28 cellular contexts compared by ENCODE assay signal in genomic region chr11:83858694-83859093, GRCh38.
"Had no signal": no experiment of that assay in that cellular context is flagged by ENCODE, and none has a peak within 500 bp of the region (broad histone marks: within the 10 kb centered on the region; RNA-seq: fewer than 3 reads in every experiment).

No MANE protein-coding gene starts in this region.

- H3K4me3 Mint-ChIP-seq: stimulated activated effector memory CD8-positive, alpha-beta T cell treated with anti-CD3 and anti-CD28 coated beads, Interleukin-12 subunit alpha, Interleukin-12 subunit beta, amount 100 ng/mL, for 72 hours; stimulated activated memory B cell treated with anti-CD40 and anti-IgM and Interleukin-4, amounts not matched to agents 10 μg/mL and 1 μg/mL and 100 μg/mL, for 72 hours; stimulated activated naive B cell treated with anti-CD40 and anti-IgM and Interleukin-4, amounts not matched to agents 10 μg/mL and 1 μg/mL and 100 μg/mL, for 72 hours; stimulated activated naive CD8-positive, alpha-beta T cell treated with anti-CD3 and anti-CD28 coated beads, Interleukin-15, amount 100 ng/mL, for 72 hours; stimulated activated naive CD8-positive, alpha-beta T cell treated with anti-CD3 and anti-CD28 coated beads, Interleukin-15, Interleukin-2, amounts not matched to agents 100 ng/mL and 50 ng/mL, for 24 hours; type B pancreatic cell had no signal

- H3K9me3 ChIP-seq: testis, thoracic aorta, thyroid gland, transverse colon, upper lobe of right lung, vagina had no signal

- FAIRE-seq: urothelium cell line had no signal

- H3K36me3 Mint-ChIP-seq: stimulated activated effector memory CD8-positive, alpha-beta T cell treated with anti-CD3 and anti-CD28 coated beads, Interleukin-12 subunit alpha, Interleukin-12 subunit beta, amount 100 ng/mL, for 72 hours; stimulated activated memory B cell treated with anti-CD40 and anti-IgM and Interleukin-4, amounts not matched to agents 10 μg/mL and 1 μg/mL and 100 μg/mL, for 72 hours; stimulated activated naive B cell treated with anti-CD40 and anti-IgM and Interleukin-4, amounts not matched to agents 10 μg/mL and 1 μg/mL and 100 μg/mL, for 72 hours; type B pancreatic cell had no signal

- H3K4me3 ChIP-seq: stomach, suprapubic skin, testis, thoracic aorta, thyroid gland, tibial artery, tibial nerve, transverse colon, upper lobe of left lung, upper lobe of right lung, uterus, vagina had no signal

- H3K27me3 ChIP-seq: stomach, suprapubic skin, testis, thyroid gland, tibial artery, tibial nerve, transverse colon, upper lobe of left lung, upper lobe of right lung, uterus, vagina had no signal

- H3K27ac ChIP-seq: stomach, suprapubic skin, testis, thoracic aorta, thyroid gland, tibial artery, tibial nerve, transverse colon, upper lobe of left lung, upper lobe of right lung, uterus, vagina had no signal

- ATAC-seq: stimulated activated effector memory CD8-positive, alpha-beta T cell treated with anti-CD3 and anti-CD28 coated beads, Interleukin-12 subunit alpha, Interleukin-12 subunit beta, amount 100 ng/mL, for 72 hours; stimulated activated memory B cell treated with anti-CD40 and anti-IgM and Interleukin-4, amounts not matched to agents 10 μg/mL and 1 μg/mL and 100 μg/mL, for 72 hours; stimulated activated naive B cell treated with anti-CD40 and anti-IgM and Interleukin-4, amounts not matched to agents 10 μg/mL and 1 μg/mL and 100 μg/mL, for 72 hours; stimulated activated naive CD8-positive, alpha-beta T cell treated with anti-CD3 and anti-CD28 coated beads, Interleukin-15, amount 100 ng/mL, for 72 hours; stimulated activated naive CD8-positive, alpha-beta T cell treated with anti-CD3 and anti-CD28 coated beads, Interleukin-15, Interleukin-2, amounts not matched to agents 100 U/mL and 50 U/mL, for 24 hours; upper lobe of right lung had no signal

- H3K27ac Mint-ChIP-seq: stimulated activated effector memory CD8-positive, alpha-beta T cell treated with anti-CD3 and anti-CD28 coated beads, Interleukin-12 subunit alpha, Interleukin-12 subunit beta, amount 100 ng/mL, for 72 hours; stimulated activated memory B cell treated with anti-CD40 and anti-IgM and Interleukin-4, amounts not matched to agents 10 μg/mL and 1 μg/mL and 100 μg/mL, for 72 hours; stimulated activated naive B cell treated with anti-CD40 and anti-IgM and Interleukin-4, amounts not matched to agents 10 μg/mL and 1 μg/mL and 100 μg/mL, for 72 hours; stimulated activated naive CD8-positive, alpha-beta T cell treated with anti-CD3 and anti-CD28 coated beads, Interleukin-15, amount 100 ng/mL, for 72 hours; stimulated activated naive CD8-positive, alpha-beta T cell treated with anti-CD3 and anti-CD28 coated beads, Interleukin-15, Interleukin-2, amounts not matched to agents 100 ng/mL and 50 ng/mL, for 24 hours; type B pancreatic cell had no signal

- H3K4me1 ChIP-seq: suprapubic skin, testis, thyroid gland, tibial artery, transverse colon, upper lobe of left lung, upper lobe of right lung, uterus, vagina had no signal

- DNase-seq: stimulated activated CD4-positive, alpha-beta T cell treated with anti-CD3 and anti-CD28 coated beads, Interleukin-4, amount 100 ng/mL, for 1 hour; stimulated activated CD4-positive, alpha-beta T cell treated with anti-CD3 and anti-CD28 coated beads, Interleukin-4, amount 100 ng/mL, for 24 hours; stimulated activated CD4-positive, alpha-beta T cell treated with anti-CD3 and anti-CD28 coated beads, Interleukin-4, amount 100 ng/mL, for 4 hours; stimulated activated CD8-positive, alpha-beta memory T cell treated with anti-CD3 and anti-CD28 coated beads, Interleukin-4, amount 100 ng/mL, for 48 hours; stimulated activated naive B cell treated with anti-CD40 and anti-IgM and Interleukin-4, amounts not matched to agents 10 μg/mL and 1 μg/mL and 100 μg/mL, for 72 hours; stimulated activated naive CD4-positive, alpha-beta T cell; stimulated activated naive CD4-positive, alpha-beta T cell treated with Interleukin-2 at 50 U/mL for 16 hours; stimulated activated naive CD8-positive, alpha-beta T cell treated with anti-CD3 and anti-CD28 coated beads, Interleukin-15, amount 100 ng/mL, for 72 hours; stimulated activated naive CD8-positive, alpha-beta T cell treated with anti-CD3 and anti-CD28 coated beads, Interleukin-15, Interleukin-2, amounts not matched to agents 100 U/mL and 50 U/mL, for 24 hours; stomach; substantia nigra; testis; thyroid gland; tibial artery; transverse colon; trophoblast cell; upper lobe of left lung; upper lobe of right lung; uterus had no signal

- H3K36me3 ChIP-seq: stomach, suprapubic skin, thoracic aorta, thyroid gland, tibial nerve, transverse colon, upper lobe of left lung, upper lobe of right lung, uterus, vagina had no signal

- H3K4me1 Mint-ChIP-seq: stimulated activated effector memory CD8-positive, alpha-beta T cell treated with anti-CD3 and anti-CD28 coated beads, Interleukin-12 subunit alpha, Interleukin-12 subunit beta, amount 100 ng/mL, for 72 hours; stimulated activated memory B cell treated with anti-CD40 and anti-IgM and Interleukin-4, amounts not matched to agents 10 μg/mL and 1 μg/mL and 100 μg/mL, for 72 hours; stimulated activated naive B cell treated with anti-CD40 and anti-IgM and Interleukin-4, amounts not matched to agents 10 μg/mL and 1 μg/mL and 100 μg/mL, for 72 hours; stimulated activated naive CD8-positive, alpha-beta T cell treated with anti-CD3 and anti-CD28 coated beads, Interleukin-15, amount 100 ng/mL, for 72 hours had no signal

- H3K27me3 Mint-ChIP-seq: stimulated activated naive B cell treated with anti-CD40 and anti-IgM and Interleukin-4, amounts not matched to agents 10 μg/mL and 1 μg/mL and 100 μg/mL, for 72 hours; stimulated activated naive CD8-positive, alpha-beta T cell treated with anti-CD3 and anti-CD28 coated beads, Interleukin-15, amount 100 ng/mL, for 72 hours; stimulated activated naive CD8-positive, alpha-beta T cell treated with anti-CD3 and anti-CD28 coated beads, Interleukin-15, Interleukin-2, amounts not matched to agents 100 ng/mL and 50 ng/mL, for 24 hours; type B pancreatic cell had no signal
